11 cellular contexts compared by ENCODE assay signal in genomic region chr5:121967187-121967586, GRCh38. TPM values are rescaled to one million over a fixed set of nuclear protein-coding genes. Genes with fewer than 3 reads are reported as not detected.
DNase-seq lines count a peak whose midpoint lies in the region; ATAC-seq and TF ChIP-seq lines count a peak whose summit lies in the region.
"Had no signal": no experiment of that assay in that cellular context is flagged by ENCODE, and none has a peak within 500 bp of the region (broad histone marks: within the 10 kb centered on the region; RNA-seq: fewer than 3 reads in every experiment).

No MANE protein-coding gene starts in this region.

- no peaks in the 10 kb centered on the region for H3K9me2 ChIP-seq in OCI-LY1 (ENCODE audit: low read depth, low read length)

- no peak overlapping the region for H3K27ac Mint-ChIP-seq in endodermal cell

- H3K9ac ChIP-seq in OCI-LY1 (ENCODE audit: low read length): no peak overlapping the region
- no peak overlapping the region for H3K9ac ChIP-seq in endodermal cell (ENCODE audit: extremely low read depth, low read length, poor library complexity, severe bottlenecking)

- H3K27me3 Mint-ChIP-seq in endodermal cell (ENCODE audit: insufficient read depth): no peaks in the 10 kb centered on the region

- H3F3A ChIP-seq in OCI-LY1 (ENCODE audit: insufficient read depth, low read length): no peaks in the 10 kb centered on the region

- peaks cover 15% of the 10 kb centered on the region for H3K36me3 Mint-ChIP-seq in endodermal cell (ENCODE audit: low read depth)

- whole genome bisulfite sequencing in endodermal cell (ENCODE audit: insufficient coverage in 1 of 2, insufficient read length in 1 of 2), 2 experiments: 90 to 97% methylated on average over 2 to 6 of the region's 6 CpGs

- peaks cover 13% of the 10 kb centered on the region for H3K4me1 Mint-ChIP-seq in endodermal cell

- H3K79me2 ChIP-seq in OCI-LY1 (ENCODE audit: insufficient read depth, low read length) (peaks cover 84% of the 10 kb centered on the region), osteoblast (ENCODE audit: insufficient read depth, low read length) (peaks cover 83% of the 10 kb centered on the region)

- H3K9me3 ChIP-seq in OCI-LY1 (ENCODE audit: low read length) (no peaks in the 10 kb centered on the region), endodermal cell (ENCODE audit: control insufficient read depth, low read length) (peaks cover 6% of the 10 kb centered on the region), osteoblast (ENCODE audit: low read depth, low read length) (no peaks in the 10 kb centered on the region)
- H3K9me3 ChIP-seq: esophagus muscularis mucosa had no signal

- no peak for ATAC-seq in activated CD4-positive, CD25-positive, alpha-beta regulatory T cell treated with anti-CD3 and anti-CD28 coated beads, Interleukin-2, amount 50 U/mL, for 24 hours
- ATAC-seq in HG03139 (IDR thresholded peaks at IDR 0.05; ENCODE audit: unreplicated experiment): no peak

- H3K27ac ChIP-seq in OCI-LY1 (ENCODE audit: low read depth, low read length, poor library complexity, severe bottlenecking): no peak overlapping the region
- no peak overlapping the region for H3K27ac ChIP-seq in endodermal cell (ENCODE audit: low read depth, low read length)
- H3K27ac ChIP-seq in osteoblast (ENCODE audit: low read depth, low read length): no peak overlapping the region
- H3K27ac ChIP-seq: esophagus muscularis mucosa had no signal

- H3K4me1 ChIP-seq in OCI-LY1 (ENCODE audit: insufficient read depth, low read length, severe bottlenecking) (peaks cover 13% of the 10 kb centered on the region), endodermal cell (ENCODE audit: control insufficient read depth, insufficient read depth, low read length) (peaks cover 2% of the 10 kb centered on the region), osteoblast (ENCODE audit: insufficient read depth, low read length) (peaks cover 29% of the 10 kb centered on the region)

- H3K4me3 Mint-ChIP-seq in endodermal cell: no peak overlapping the region

- TF ChIP-seq CTCF in OCI-LY1 (IDR thresholded peaks at IDR 0.05; ENCODE audit: low read length) (peak; percentile 23; the same call in 1 of the 2 replicates), endodermal cell (conservative IDR thresholded peaks at IDR 0.05) (peak; percentile 63), osteoblast (IDR thresholded peaks at IDR 0.05; ENCODE audit: extremely low read depth, low read depth, low read length) (peak; percentile 54)

- DNase-seq in G401 (ENCODE audit: low spot score) (peak; percentile 8), endodermal cell (no peak), osteoblast (ENCODE audit: insufficient read length, low spot score, missing footprints) (no peak), kidney glomerular epithelial cell (lab: John Stamatoyannopoulos, UW) (no peak)
- DNase-seq in stimulated activated naive CD4-positive, alpha-beta T cell (lab: John Stamatoyannopoulos, UW): no peak
- DNase-seq: NCI-H226, T1000 had no signal

- no peak overlapping the region for H3K4me3 ChIP-seq in OCI-LY1 (ENCODE audit: low read depth, low read length, poor library complexity, severe bottlenecking)
- H3K4me3 ChIP-seq in endodermal cell (ENCODE audit: low read length): no peak overlapping the region
- H3K4me3 ChIP-seq in osteoblast (ENCODE audit: insufficient read depth, low read length): no peak overlapping the region
- H3K4me3 ChIP-seq: esophagus muscularis mucosa had no signal

- no peaks in the 10 kb centered on the region; the same call in 1 of the 2 replicates for H4K20me1 ChIP-seq in OCI-LY1 (ENCODE audit: insufficient read depth, low read length)
- no peaks in the 10 kb centered on the region for H4K20me1 ChIP-seq in osteoblast (ENCODE audit: insufficient read depth, low read length)

- H3K27me3 ChIP-seq in OCI-LY1 (ENCODE audit: insufficient read depth, low read length): no peaks in the 10 kb centered on the region
- H3K27me3 ChIP-seq in endodermal cell (ENCODE audit: control insufficient read depth, insufficient read depth, low read length, poor library complexity, severe bottlenecking): no peaks in the 10 kb centered on the region
- no peaks in the 10 kb centered on the region for H3K27me3 ChIP-seq in osteoblast (ENCODE audit: insufficient read depth, low read length)
- H3K27me3 ChIP-seq: esophagus muscularis mucosa had no signal

- H3K36me3 ChIP-seq in OCI-LY1 (ENCODE audit: insufficient read depth, low read length) (no peaks in the 10 kb centered on the region; the same call in 1 of the 2 replicates), endodermal cell (ENCODE audit: control insufficient read depth, insufficient read depth, low read length) (no peaks in the 10 kb centered on the region), osteoblast (ENCODE audit: insufficient read depth, low read length) (no peaks in the 10 kb centered on the region)
- H3K36me3 ChIP-seq: esophagus muscularis mucosa had no signal

- in situ Hi-C loops in G401 (cut with HindIII; ENCODE audit: low sequenced_read_pairs): no loop called here

- no peak overlapping the region for H2AFZ ChIP-seq in OCI-LY1 (ENCODE audit: low read length)
- no peak overlapping the region for H2AFZ ChIP-seq in osteoblast (ENCODE audit: low read length)

- H3K9me3 Mint-ChIP-seq in endodermal cell: peaks cover 18% of the 10 kb centered on the region

- H3K4me2 ChIP-seq in OCI-LY1 (ENCODE audit: low read length) (no peak overlapping the region), osteoblast (ENCODE audit: insufficient read depth, low read length) (no peak overlapping the region)

RNA-seq across cellular contexts. Expression of gene SRFBP1, which starts 5.4 kb away (rescaled TPM):
- total RNA-seq in G401 (2014; rRNA removed; shearing (Covaris generic)): 12.2 and 22.0 TPM in 2 replicates
- 10 to 100 TPM; 19.2 to 24.2 TPM for total RNA-seq in endodermal cell
- 12.1 TPM for polyA plus RNA-seq in endodermal cell (2013, experiment 1 of 2)
- 11.2 TPM for polyA plus RNA-seq in endodermal cell (2013, experiment 2 of 2)
- total RNA-seq in osteoblast: 15.9 and 20.0 TPM in 2 replicates
